Comparison of ENCODE assay signal across 8 cellular contexts in the genomic region with DNA sequence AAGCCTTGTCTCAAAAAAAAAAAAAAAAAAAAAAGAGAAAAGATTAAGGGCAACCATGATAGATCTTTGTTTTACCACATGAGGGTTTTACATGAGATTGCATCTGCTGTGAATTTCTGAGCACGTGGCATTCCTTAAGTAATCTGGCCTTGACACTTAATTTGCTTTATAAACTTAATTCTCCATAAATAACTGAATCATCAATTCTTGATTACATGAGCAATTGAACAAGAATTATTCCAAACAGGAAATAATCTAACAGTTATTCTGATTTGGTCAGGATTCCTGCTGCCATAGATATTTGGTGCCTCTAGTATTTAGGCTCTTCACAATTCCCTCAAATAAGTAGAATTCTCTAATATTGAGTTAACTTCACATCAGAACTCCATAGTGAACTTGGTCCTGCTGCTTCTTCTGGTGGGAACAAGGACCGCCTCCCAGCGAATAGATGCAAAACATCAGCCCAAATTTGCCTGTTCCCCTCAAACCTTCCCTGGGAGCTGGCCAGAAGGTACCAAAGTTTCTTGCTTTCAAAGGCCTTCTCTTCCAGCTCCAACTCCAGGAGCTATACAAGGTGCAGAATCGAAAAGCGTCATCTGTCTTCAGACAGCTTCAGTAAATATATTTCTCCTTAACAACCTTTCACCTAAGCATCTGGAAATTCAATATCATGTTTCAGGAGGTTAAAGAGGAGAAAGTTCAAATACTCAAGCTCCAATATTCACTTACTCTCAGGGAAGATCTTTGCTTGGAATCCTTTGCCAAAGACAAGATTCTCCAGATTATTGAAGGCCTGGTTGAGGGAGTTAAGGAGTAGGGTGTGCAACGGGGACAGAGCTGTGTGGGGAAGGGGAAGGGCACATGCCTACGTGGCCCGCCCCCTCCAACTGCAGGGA. TPM values are rescaled to one million over a fixed set of nuclear protein-coding genes. Genes with fewer than 3 reads are reported as not detected.
A peak's percentile ranks its signal among the peaks of the same experiment; 100 is the strongest.
DNase-seq lines count a peak whose midpoint lies in the region; ATAC-seq, FAIRE-seq and TF ChIP-seq lines count a peak whose summit lies in the region.

No MANE protein-coding gene starts in this region.

- CTCF ChIA-PET in activated CD4-positive, alpha-beta T cell treated with anti-CD3 and anti-CD28 coated beads for 36 hours (lab: Charles Lee): interaction anchor here (0.7 to 6.6 kb wide), 33 partner anchors 11 to 996 kb away, joined by 3 to 75 read pairs (median 6); partner anchors contain the start of genes ADAM15, DPM3, MTX1 and PMVK
- CTCF ChIA-PET in endothelial cell of umbilical vein (lab: Charles Lee): interaction anchor here (0.8 to 8.3 kb wide), 14 partner anchors 26 to 152 kb away, joined by 4 to 673 read pairs (median 7); partner anchors contain the start of genes ADAM15, EFNA3 and SLC50A1

- H3K4me3 ChIP-seq in Peyer's patch: peak overlapping the region; percentile 76 to 86 (median 83)
- peak overlapping the region; percentile 52 to 91 (median 63) for H3K4me3 ChIP-seq in endothelial cell of umbilical vein (replicated peaks in 1 of 3; ENCODE audit: insufficient read depth in 1 of 3, low read depth in 1 of 3, low read length in 3 of 3)
- H3K4me3 ChIP-seq in osteoblast (ENCODE audit: insufficient read depth, low read length): peak overlapping the region; percentile 87

- TF ChIP-seq CTCF in Peyer's patch (IDR thresholded peaks at IDR 0.05) (no peak), endothelial cell of umbilical vein (IDR thresholded peaks at IDR 0.05; ENCODE audit: extremely low read depth in 1 of 2, insufficient read depth in 1 of 2, low read depth in 1 of 2, low read length in 2 of 2) (no peak), osteoblast (IDR thresholded peaks at IDR 0.05; ENCODE audit: extremely low read depth, low read depth, low read length) (no peak)

- BruUV-seq in endothelial cell of umbilical vein (replicated peaks; lab: Mats Ljungman, UMichigan): TSS peak; percentile 65

- dilution Hi-C loops in endothelial cell of umbilical vein (cut with MboI; ENCODE audit: extremely low pct_ligation_motif_present, low sequenced_read_pairs): no loop called here

- peak overlapping the region; percentile 62 for H2AFZ ChIP-seq in endothelial cell of umbilical vein (ENCODE audit: low read depth, low read length)
- peak overlapping the region; percentile 88 for H2AFZ ChIP-seq in osteoblast (ENCODE audit: low read length)

- POLR2A ChIA-PET in activated CD4-positive, alpha-beta T cell treated with anti-CD3 and anti-CD28 coated beads for 36 hours (lab: Charles Lee): interaction anchor here (0.7 to 2.1 kb wide), 6 partner anchors 9 to 1099 kb away, joined by 3 to 17 read pairs (median 4); partner anchors contain the start of genes ADAM15, CLK2 and SLC50A1
- POLR2A ChIA-PET in endothelial cell of umbilical vein (lab: Charles Lee): interaction anchor here (0.5 to 1.3 kb wide), 3 partner anchors 21 to 563 kb away, joined by 4 to 8 read pairs (median 5); no protein-coding TSS in a partner anchor

- H3K27me3 ChIP-seq in Peyer's patch (peaks cover 0 to 4% of the 10 kb centered on the region in 2 donors), endothelial cell of umbilical vein (ENCODE audit: control insufficient read depth in 2 of 2, insufficient read depth in 2 of 2, low read length in 2 of 2) (no peaks in the 10 kb centered on the region), osteoblast (ENCODE audit: insufficient read depth, low read length) (no peaks in the 10 kb centered on the region)

- H4K20me1 ChIP-seq in endothelial cell of umbilical vein (replicated peaks; ENCODE audit: control insufficient read depth, extremely low read depth, insufficient read depth, low read length) (no peaks in the 10 kb centered on the region), osteoblast (ENCODE audit: insufficient read depth, low read length) (peaks cover 14% of the 10 kb centered on the region)

- H3K9me1 ChIP-seq in endothelial cell of umbilical vein (replicated peaks; ENCODE audit: control insufficient read depth, extremely low read depth, insufficient read depth, low read length): no peaks in the 10 kb centered on the region

- intact Hi-C loops in activated CD4-positive, alpha-beta T cell treated with anti-CD3 and anti-CD28 coated beads for 36 hours (cut with DNase I, micrococcal nuclease): loop anchor here (2.0 to 5.0 kb wide), 5 partner anchors 31 to 190 kb away; partner anchors contain the start of genes ADAM15 (in 1 of the 2), DPM3 (in 1 of the 2), FLAD1 (in 1 of the 2) and ZBTB7B (in 1 of the 2)
- intact Hi-C loops in endothelial cell of umbilical vein (cut with micrococcal nuclease): no loop called here

- no peak for DNase-seq in activated CD4-positive, alpha-beta T cell treated with anti-CD3 and anti-CD28 coated beads for 36 hours
- DNase-seq in activated CD4-positive, alpha-beta T cell treated with anti-CD3 and anti-CD28 coated beads, Interleukin-2, amount 50 U/mL, for 48 hours: no peak
- DNase-seq in Peyer's patch (peak in 2 of 3 donors; percentile 15 to 28), endothelial cell of umbilical vein (ENCODE audit: low read depth, low spot score) (no peak), osteoblast (ENCODE audit: insufficient read length, low spot score, missing footprints) (peak; percentile 46), NOMO-1 (lab: John Stamatoyannopoulos, UW; ENCODE audit: unreplicated experiment in 2 of 2) (no peak), NCI-H510A treated with DMSO at 0.1 percent for 48 hours (lab: John Stamatoyannopoulos, UW) (no peak)

- H3K36me3 Mint-ChIP-seq in activated CD4-positive, alpha-beta T cell treated with anti-CD3 and anti-CD28 coated beads for 36 hours (ENCODE audit: low read depth): peaks cover 33% of the 10 kb centered on the region

- peak overlapping the region; percentile 96 for H3K27ac Mint-ChIP-seq in activated CD4-positive, alpha-beta T cell treated with anti-CD3 and anti-CD28 coated beads for 36 hours

- H3K27ac ChIP-seq in Peyer's patch: peak overlapping the region; percentile 87 to 91 (median 90)
- H3K27ac ChIP-seq in endothelial cell of umbilical vein (ENCODE audit: insufficient read depth, low read depth, low read length): peak overlapping the region; percentile 76
- peak overlapping the region; percentile 80 for H3K27ac ChIP-seq in osteoblast (ENCODE audit: low read depth, low read length)

- H3K9me3 Mint-ChIP-seq in activated CD4-positive, alpha-beta T cell treated with anti-CD3 and anti-CD28 coated beads for 36 hours (ENCODE audit: low read depth): no peaks in the 10 kb centered on the region

- FAIRE-seq in endothelial cell of umbilical vein (lab: Jason Lieb, UNC): no peak

- H3K36me3 ChIP-seq in Peyer's patch (peaks cover 0 to 9% (median 0%) of the 10 kb centered on the region in 3 donors), endothelial cell of umbilical vein (ENCODE audit: control insufficient read depth in 2 of 2, extremely low read depth in 1 of 2, insufficient read depth in 2 of 2, low read length in 2 of 2) (peaks cover 6 to 11% of the 10 kb centered on the region in 2 experiments), osteoblast (ENCODE audit: insufficient read depth, low read length) (peaks cover 26% of the 10 kb centered on the region)

- TF ChIP-seq POLR2A in Peyer's patch (IDR thresholded peaks at IDR 0.05): no peak
- TF ChIP-seq POLR2A in endothelial cell of umbilical vein (IDR thresholded peaks at IDR 0.05; ENCODE audit: low read depth, low read length): no peak

- H3K4me2 ChIP-seq in endothelial cell of umbilical vein (ENCODE audit: insufficient read depth, low read length) (peak overlapping the region; percentile 44), osteoblast (ENCODE audit: insufficient read depth, low read length) (peak overlapping the region; percentile 89)

- peaks cover 59% of the 10 kb centered on the region for H3K4me1 Mint-ChIP-seq in activated CD4-positive, alpha-beta T cell treated with anti-CD3 and anti-CD28 coated beads for 36 hours

- H3K4me1 ChIP-seq in Peyer's patch: peaks cover 0 to 39% (median 16%) of the 10 kb centered on the region in 4 donors
- peaks cover 17% of the 10 kb centered on the region for H3K4me1 ChIP-seq in endothelial cell of umbilical vein (ENCODE audit: control insufficient read depth, extremely low read depth, insufficient read depth, low read length)
- H3K4me1 ChIP-seq in osteoblast (ENCODE audit: insufficient read depth, low read length): peaks cover 21% of the 10 kb centered on the region

- no peaks in the 10 kb centered on the region for H3K27me3 Mint-ChIP-seq in activated CD4-positive, alpha-beta T cell treated with anti-CD3 and anti-CD28 coated beads for 36 hours

- no peaks in the 10 kb centered on the region for H3K9me3 ChIP-seq in Peyer's patch
- no peaks in the 10 kb centered on the region for H3K9me3 ChIP-seq in endothelial cell of umbilical vein (replicated peaks; ENCODE audit: control insufficient read depth, insufficient read depth, low read length)
- no peaks in the 10 kb centered on the region for H3K9me3 ChIP-seq in osteoblast (ENCODE audit: low read depth, low read length)

- H3K4me3 Mint-ChIP-seq in activated CD4-positive, alpha-beta T cell treated with anti-CD3 and anti-CD28 coated beads for 36 hours: peak overlapping the region; percentile 98

- ATAC-seq in activated CD4-positive, alpha-beta T cell treated with anti-CD3 and anti-CD28 coated beads for 36 hours: peak; percentile 27
- ATAC-seq in GM21786 (IDR thresholded peaks at IDR 0.05; ENCODE audit: unreplicated experiment): no peak

- H3K9ac ChIP-seq in endothelial cell of umbilical vein (replicated peaks; ENCODE audit: extremely low read depth, insufficient read depth, low read length): peak overlapping the region; percentile 90

- H3K79me2 ChIP-seq in endothelial cell of umbilical vein (ENCODE audit: control insufficient read depth, insufficient read depth, low read length) (peaks cover 16% of the 10 kb centered on the region), osteoblast (ENCODE audit: insufficient read depth, low read length) (peaks cover 22% of the 10 kb centered on the region)

RNA-seq across cellular contexts. Expression of gene KRTCAP2, which starts 1.0 kb away (rescaled TPM):
- 100 to 1,000 TPM; 125 to 300 TPM for total RNA-seq in activated CD4-positive, alpha-beta T cell treated with anti-CD3 and anti-CD28 coated beads for 36 hours
- total RNA-seq in Peyer's patch (100 to 1,000 TPM; 111 to 137 (median 117) TPM), endothelial cell of umbilical vein (170 and 207 TPM in 2 replicates), osteoblast (112 and 117 TPM in 2 replicates)
- 362 and 409 TPM in 2 replicates for polyA plus RNA-seq in endothelial cell of umbilical vein
- polyA plus RNA-seq in endothelial cell of umbilical vein (2011; cell fraction: cytosol; rRNA removed): 298 and 301 TPM in 2 replicates
- polyA plus RNA-seq in endothelial cell of umbilical vein (2011; cell fraction: nucleus; rRNA removed): 92.2 and 112 TPM in 2 replicates
- polyA plus RNA-seq in endothelial cell of umbilical vein (2012): 200 and 222 TPM in 2 replicates
- 246 and 346 TPM in 2 replicates for polyA minus RNA-seq in endothelial cell of umbilical vein
- polyA minus RNA-seq in endothelial cell of umbilical vein (2011; cell fraction: cytosol; rRNA and poly(A)+ RNA removed): 286 TPM
- polyA minus RNA-seq in endothelial cell of umbilical vein (2011; cell fraction: nucleus; rRNA and poly(A)+ RNA removed): 38.0 and 44.5 TPM in 2 replicates

RNA-seq across cellular contexts. Expression of gene TRIM46, which starts 1.6 kb away (rescaled TPM):
- total RNA-seq in activated CD4-positive, alpha-beta T cell treated with anti-CD3 and anti-CD28 coated beads for 36 hours: 1 to 10 TPM; 6.3 to 6.9 TPM
- not detected for total RNA-seq in Peyer's patch
- 9.6 and 10.0 TPM in 2 replicates for total RNA-seq in endothelial cell of umbilical vein
- 9.5 and 12.7 TPM in 2 replicates for polyA plus RNA-seq in endothelial cell of umbilical vein
- polyA plus RNA-seq in endothelial cell of umbilical vein (2011; cell fraction: cytosol; rRNA removed): 4.9 and 5.8 TPM in 2 replicates
- 20.9 and 24.0 TPM in 2 replicates for polyA plus RNA-seq in endothelial cell of umbilical vein (2011; cell fraction: nucleus; rRNA removed)
- 5.6 and 7.1 TPM in 2 replicates for polyA plus RNA-seq in endothelial cell of umbilical vein (2012)
- 7.2 and 10.3 TPM in 2 replicates for polyA minus RNA-seq in endothelial cell of umbilical vein
- polyA minus RNA-seq in endothelial cell of umbilical vein (2011; cell fraction: cytosol; rRNA and poly(A)+ RNA removed): not detected
- 10.0 and 11.3 TPM in 2 replicates for polyA minus RNA-seq in endothelial cell of umbilical vein (2011; cell fraction: nucleus; rRNA and poly(A)+ RNA removed)
- 3.2 and 3.3 TPM in 2 replicates for total RNA-seq in osteoblast

RNA-seq across cellular contexts. Expression of gene DPM3, which starts 31.8 kb away (rescaled TPM):
- total RNA-seq in activated CD4-positive, alpha-beta T cell treated with anti-CD3 and anti-CD28 coated beads for 36 hours: 10 to 100 TPM; 29.8 to 34.3 TPM
- total RNA-seq in Peyer's patch: 10 to 100 TPM; 33.5 to 89.2 (median 65.0) TPM
- 69.6 and 78.8 TPM in 2 replicates for total RNA-seq in endothelial cell of umbilical vein
- polyA plus RNA-seq in endothelial cell of umbilical vein: 258 and 315 TPM in 2 replicates
- polyA plus RNA-seq in endothelial cell of umbilical vein (2011; cell fraction: cytosol; rRNA removed): 105 and 126 TPM in 2 replicates
- polyA plus RNA-seq in endothelial cell of umbilical vein (2011; cell fraction: nucleus; rRNA removed): 31.3 and 32.5 TPM in 2 replicates
- 62.2 and 63.4 TPM in 2 replicates for polyA plus RNA-seq in endothelial cell of umbilical vein (2012)
- polyA minus RNA-seq in endothelial cell of umbilical vein: 16.3 and 17.2 TPM in 2 replicates
- 39.9 TPM for polyA minus RNA-seq in endothelial cell of umbilical vein (2011; cell fraction: cytosol; rRNA and poly(A)+ RNA removed)
- polyA minus RNA-seq in endothelial cell of umbilical vein (2011; cell fraction: nucleus; rRNA and poly(A)+ RNA removed): 3.8 and 6.2 TPM in 2 replicates
- total RNA-seq in osteoblast: 15.9 and 34.4 TPM in 2 replicates

RNA-seq across cellular contexts. Expression of gene THBS3, which starts 35.6 kb away (rescaled TPM):
- total RNA-seq in activated CD4-positive, alpha-beta T cell treated with anti-CD3 and anti-CD28 coated beads for 36 hours: 10 to 100 TPM; 12.8 to 13.7 TPM
- 10 to 100 TPM; 15.9 to 58.6 (median 46.5) TPM for total RNA-seq in Peyer's patch
- 22.4 and 23.6 TPM in 2 replicates for total RNA-seq in endothelial cell of umbilical vein
- polyA plus RNA-seq in endothelial cell of umbilical vein: 25.7 and 29.4 TPM in 2 replicates
- polyA plus RNA-seq in endothelial cell of umbilical vein (2011; cell fraction: cytosol; rRNA removed): 11.5 and 13.1 TPM in 2 replicates
- 134 and 168 TPM in 2 replicates for polyA plus RNA-seq in endothelial cell of umbilical vein (2011; cell fraction: nucleus; rRNA removed)
- 18.6 and 32.2 TPM in 2 replicates for polyA plus RNA-seq in endothelial cell of umbilical vein (2012)
- 30.1 and 36.1 TPM in 2 replicates for polyA minus RNA-seq in endothelial cell of umbilical vein
- polyA minus RNA-seq in endothelial cell of umbilical vein (2011; cell fraction: cytosol; rRNA and poly(A)+ RNA removed): 2.7 TPM
- polyA minus RNA-seq in endothelial cell of umbilical vein (2011; cell fraction: nucleus; rRNA and poly(A)+ RNA removed): 23.8 and 26.1 TPM in 2 replicates
- total RNA-seq in osteoblast: 61.9 and 66.6 TPM in 2 replicates

RNA-seq across cellular contexts. Expression of gene MTX1, which starts 36.4 kb away (rescaled TPM):
- total RNA-seq in activated CD4-positive, alpha-beta T cell treated with anti-CD3 and anti-CD28 coated beads for 36 hours: 10 to 100 TPM; 52.8 to 52.9 TPM
- total RNA-seq in Peyer's patch: 10 to 100 TPM; 33.2 to 45.2 (median 36.5) TPM
- 49.1 and 53.0 TPM in 2 replicates for total RNA-seq in endothelial cell of umbilical vein
- 109 and 137 TPM in 2 replicates for polyA plus RNA-seq in endothelial cell of umbilical vein
- polyA plus RNA-seq in endothelial cell of umbilical vein (2011; cell fraction: cytosol; rRNA removed): 83.3 and 90.2 TPM in 2 replicates
- 45.5 and 50.8 TPM in 2 replicates for polyA plus RNA-seq in endothelial cell of umbilical vein (2011; cell fraction: nucleus; rRNA removed)
- polyA plus RNA-seq in endothelial cell of umbilical vein (2012): 56.9 and 61.7 TPM in 2 replicates
- 44.4 and 56.0 TPM in 2 replicates for polyA minus RNA-seq in endothelial cell of umbilical vein
- 63.1 TPM for polyA minus RNA-seq in endothelial cell of umbilical vein (2011; cell fraction: cytosol; rRNA and poly(A)+ RNA removed)
- 14.8 and 20.2 TPM in 2 replicates for polyA minus RNA-seq in endothelial cell of umbilical vein (2011; cell fraction: nucleus; rRNA and poly(A)+ RNA removed)
- total RNA-seq in osteoblast: 37.4 and 42.7 TPM in 2 replicates

Comparison
In these comparisons a context has a peak if more than half of its experiments do, and no peak if none do; other contexts are left out.
1. DNase-seq: peak in Peyer's patch (2 of 3) and osteoblast (single experiment); none in activated CD4-positive, alpha-beta T cell treated with anti-CD3 and anti-CD28 coated beads for 36 hours (single experiment), activated CD4-positive, alpha-beta T cell treated with anti-CD3 and anti-CD28 coated beads, Interleukin-2, amount 50 U/mL, for 48 hours (0 of 2), endothelial cell of umbilical vein (single experiment), NOMO-1 (0 of 2) and NCI-H510A treated with DMSO at 0.1 percent for 48 hours (single experiment).
2. Peak in every context shown above with its lines, with median percentiles within 50 percentile points of each other: H3K27ac ChIP-seq and H3K4me3 ChIP-seq.